22 cellular contexts compared by ENCODE assay signal in genomic region chr9:120609636-120610035, GRCh38.
"Had no signal": no experiment of that assay in that cellular context is flagged by ENCODE, and none has a peak within 500 bp of the region (broad histone marks: within the 10 kb centered on the region; RNA-seq: fewer than 3 reads in every experiment).

No MANE protein-coding gene starts in this region.

- FAIRE-seq: urothelium cell line had no signal

- H3K4me3 ChIP-seq: breast epithelium, hepatocyte, lung, tibial nerve had no signal

- DNase-seq: activated CD4-positive, alpha-beta T cell treated with anti-CD3 and anti-CD28 coated beads for 48 hours; activated CD4-positive, CD25-positive, alpha-beta regulatory T cell; activated CD8-positive, alpha-beta T cell treated with anti-CD3 and anti-CD28 coated beads for 36 hours; activated naive CD4-positive, alpha-beta T cell treated with Interleukin-2 at 50 U/mL for 16 hours; activated naive CD8-positive, alpha-beta T cell treated with anti-CD3 and anti-CD28 coated beads, Interleukin-2, amount 10 ng/mL, durations not matched to agents 7 days and 5 days; activated T-cell treated with anti-CD3 and anti-CD28 coated beads, Interleukin-2, amount 50 U/mL, for 24 hours; anterior cingulate cortex; effector CD4-positive, alpha-beta T cell; islet precursor cell; occipital lobe; stimulated activated CD4-positive, alpha-beta T cell treated with anti-CD3 and anti-CD28 coated beads, Interleukin-12 subunit alpha, Interleukin-12 subunit beta, amount 100 ng/mL, for 4 hours; stimulated activated CD4-positive, alpha-beta T cell treated with anti-CD3 and anti-CD28 coated beads, Interleukin-1b, Interleukin-23, amount 100 ng/mL, for 48 hours; stimulated activated naive CD4-positive, alpha-beta T cell treated with Interleukin-2 at 50 U/mL for 16 hours; T-cell had no signal

- H3K9me3 ChIP-seq: breast epithelium, tibial nerve had no signal

- ATAC-seq: activated CD8-positive, alpha-beta T cell treated with anti-CD3 and anti-CD28 coated beads for 36 hours; esophagus mucosa; left lobe of liver; natural killer cell treated with Interleukin-12 subunit alpha and Interleukin-12 subunit beta and Interleukin-15 and Interleukin-18, amount 100 ng/mL, for 72 hours; T-cell had no signal

- H3K27ac ChIP-seq: breast epithelium, hepatocyte, tibial nerve had no signal

- H3K36me3 ChIP-seq: breast epithelium had no signal

- H3K27me3 ChIP-seq: breast epithelium, hepatocyte, tibial nerve had no signal
